8 cellular contexts compared by ENCODE assay signal in genomic region chr2:203484266-203485112, GRCh38. TPM values are rescaled to one million over a fixed set of nuclear protein-coding genes. Genes with fewer than 3 reads are reported as not detected.
A peak's percentile ranks its signal among the peaks of the same experiment; 100 is the strongest.
DNase-seq lines count a peak whose midpoint lies in the region; FAIRE-seq and TF ChIP-seq lines count a peak whose summit lies in the region.

No MANE protein-coding gene starts in this region.

- TF ChIP-seq POLR2A in transverse colon (IDR thresholded peaks at IDR 0.05): no peak

- intact Hi-C loops in transverse colon (cut with DNase I; ENCODE audit: low total_unique reads): loop anchor here (5.0 kb wide), 1 partner anchor 168 kb away; no protein-coding TSS in a partner anchor

- WGBS in transverse colon (ENCODE audit: low coverage in 1 of 2), 2 donors: 63 to 78% methylated on average over 6 to 8 of the region's 8 CpGs

- H3K27me3 ChIP-seq in KMS-11 (ENCODE audit: insufficient read depth, low read depth) (no peaks in the 10 kb centered on the region), transverse colon (no peaks in the 10 kb centered on the region)

- H3K36me3 ChIP-seq in KMS-11 (ENCODE audit: insufficient read depth) (no peaks in the 10 kb centered on the region), transverse colon (peaks cover 0 to 14% (median 0%) of the 10 kb centered on the region in 4 donors)

- H3K27ac ChIP-seq in KMS-11: no peak overlapping the region; the same call in 1 of the 2 replicates
- H3K27ac ChIP-seq in transverse colon: no peak overlapping the region

- H2AFZ ChIP-seq in KMS-11 (ENCODE audit: low read depth): no peak overlapping the region

- H3K79me2 ChIP-seq in KMS-11 (ENCODE audit: insufficient read depth, low read depth): no peaks in the 10 kb centered on the region

- no peak for TF ChIP-seq EP300 in transverse colon (IDR thresholded peaks at IDR 0.05; ENCODE audit: low read depth)

- peak overlapping the region; percentile 43 for H3K4me2 ChIP-seq in KMS-11

- peaks cover 23% of the 10 kb centered on the region for H3K4me1 ChIP-seq in KMS-11 (ENCODE audit: low read depth, poor library complexity, severe bottlenecking)
- peaks cover 0 to 3% (median 0%) of the 10 kb centered on the region in 4 donors for H3K4me1 ChIP-seq in transverse colon

- TF ChIP-seq CTCF in KMS-11 (conservative IDR thresholded peaks at IDR 0.05; ENCODE audit: low read depth, low read length) (peak; percentile 92), transverse colon (IDR thresholded peaks at IDR 0.05) (peak; percentile 51 to 60 (median 59))

- in situ Hi-C loops in transverse colon (cut with MboI; ENCODE audit: low pct_ligation_motif_present in 1 of 4, low pct_unique_long_range_greater_than_20kb in 1 of 4, low sequenced_read_pairs in 3 of 4): loop anchor here (5.0 to 25.0 kb wide), 6 partner anchors 178 to 430 kb away; no protein-coding TSS in a partner anchor

- no peak overlapping the region for H3K9ac ChIP-seq in KMS-11

- no peaks in the 10 kb centered on the region for H3K9me3 ChIP-seq in transverse colon

- H4K20me1 ChIP-seq in KMS-11 (ENCODE audit: insufficient read depth): no peaks in the 10 kb centered on the region

- peak; percentile 79 for FAIRE-seq in GM19239 (lab: Jason Lieb, UNC)

- DNase-seq in CD1c-positive myeloid dendritic cell (ENCODE audit: extremely low spot score) (peak; percentile 53), GM19239 (ENCODE audit: insufficient read length, low spot score) (peak; percentile 9), myocyte (ENCODE audit: low read depth) (peak; percentile 77), transverse colon (peak; percentile 38), NCI-H1930 (lab: John Stamatoyannopoulos, UW) (no peak)
- peak; percentile 44 to 55 for DNase-seq in activated CD4-positive, alpha-beta T cell treated with anti-CD3 and anti-CD28 coated beads for 4 hours
- peak; percentile 29 for DNase-seq in effector CD4-positive, alpha-beta T cell

- no peak overlapping the region for H3K4me3 ChIP-seq in KMS-11 (IDR thresholded peaks at IDR 0.05; ENCODE audit: insufficient read depth, low read depth, low read length)
- H3K4me3 ChIP-seq in transverse colon: no peak overlapping the region

RNA-seq across cellular contexts. Expression of gene RAPH1, which starts 50.6 kb away (rescaled TPM):
- total RNA-seq in myocyte (31.3 and 41.3 TPM in 2 replicates), transverse colon (100 to 1,000 TPM in 1 of 4 donors, 10 to 100 TPM in 3; 36.0 to 160 (median 41.8) TPM)
- 39.8 TPM for polyA plus RNA-seq in myocyte (2012)

Comparison
In these comparisons a context has a peak if more than half of its experiments do, and no peak if none do; other contexts are left out.
1. DNase-seq: peak in CD1c-positive myeloid dendritic cell (single experiment), GM19239 (single experiment), activated CD4-positive, alpha-beta T cell treated with anti-CD3 and anti-CD28 coated beads for 4 hours (2 of 2), effector CD4-positive, alpha-beta T cell (single experiment), myocyte (single experiment) and transverse colon (single experiment); none in NCI-H1930 (0 of 2).